ENCODE assay signal across 8 cellular contexts in the genomic region with DNA sequence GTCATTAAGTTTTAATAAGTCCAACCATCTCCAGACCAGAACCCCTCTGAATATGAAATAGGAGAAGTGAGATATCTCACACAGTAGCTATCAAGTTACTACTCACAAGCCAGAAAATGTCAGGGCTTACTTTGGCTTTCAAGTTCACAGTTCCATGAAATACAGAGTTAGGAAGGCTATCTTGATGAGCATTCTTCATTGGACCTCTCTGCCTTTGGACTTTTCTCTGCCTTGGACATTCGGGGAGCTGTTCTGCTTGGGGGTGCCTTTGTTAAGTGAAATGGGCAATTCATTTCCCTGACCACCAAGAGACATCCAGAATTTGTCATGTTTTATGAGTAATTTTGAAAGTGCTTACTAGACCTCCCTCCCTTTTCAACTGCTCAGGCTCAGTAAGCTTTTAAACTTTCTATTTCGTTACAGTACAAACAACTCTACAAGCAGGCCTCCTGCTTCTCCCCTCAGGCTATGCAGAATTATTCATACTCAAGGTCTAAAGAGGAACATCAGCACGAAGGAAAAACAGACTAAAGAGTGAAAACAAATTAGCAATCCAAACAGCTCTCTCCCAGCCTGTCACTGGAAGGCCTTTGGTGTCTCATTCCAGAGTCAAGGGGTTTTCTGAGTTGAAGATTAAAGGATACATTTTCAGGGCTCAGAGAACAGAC.
A peak's percentile ranks its signal among the peaks of the same experiment; 100 is the strongest.
DNase-seq lines count a peak whose midpoint lies in the region; ATAC-seq and TF ChIP-seq lines count a peak whose summit lies in the region.

No MANE protein-coding gene starts in this region.

- H3K9ac ChIP-seq in rectal smooth muscle tissue (ENCODE audit: low read length): no peak overlapping the region

- ATAC-seq in GM19351 (IDR thresholded peaks at IDR 0.05; ENCODE audit: unreplicated experiment): peak; percentile 76
- peak; percentile 76 for ATAC-seq in HG03139 (IDR thresholded peaks at IDR 0.05; ENCODE audit: unreplicated experiment)

- peak overlapping the region; percentile 38 for H3K27ac ChIP-seq in rectal smooth muscle tissue (ENCODE audit: low read depth, low read length)

- TF ChIP-seq CTCF in AG10803 (conservative IDR thresholded peaks at IDR 0.05; ENCODE audit: low read length): no peak
- TF ChIP-seq CTCF in astrocyte of the cerebellum (IDR thresholded peaks at IDR 0.05; ENCODE audit: low read depth, low read length, missing control alignments): no peak

- in situ Hi-C loops in astrocyte of the cerebellum (cut with HindIII; ENCODE audit: low sequenced_read_pairs): loop anchor here (10.0 kb wide), 1 partner anchor 463 kb away; no protein-coding TSS in a partner anchor

- DNase-seq in AG10803 (ENCODE audit: low read depth): peak; percentile 65
- DNase-seq in astrocyte of the cerebellum (ENCODE audit: low read depth): peak; percentile 43
- no peak for DNase-seq in stimulated activated CD4-positive, alpha-beta T cell treated with anti-CD3 and anti-CD28 coated beads, Interleukin-4, amount 100 ng/mL, for 4 hours
- DNase-seq in activated T-cell treated with anti-CD3 and anti-CD28 coated beads for 4 hours: no peak
- no peak for DNase-seq in effector CD8-positive, alpha-beta T cell (lab: John Stamatoyannopoulos, UW)

- no peaks in the 10 kb centered on the region for H3K36me3 ChIP-seq in rectal smooth muscle tissue (ENCODE audit: control insufficient read depth, insufficient read depth, low read length)

- no peak overlapping the region for H3K4me3 ChIP-seq in AG10803 (ENCODE audit: low read length)
- H3K4me3 ChIP-seq in astrocyte of the cerebellum (ENCODE audit: low read depth, low read length): no peak overlapping the region
- no peak overlapping the region for H3K4me3 ChIP-seq in rectal smooth muscle tissue (ENCODE audit: low read length)

- H3K4me1 ChIP-seq in rectal smooth muscle tissue (ENCODE audit: control insufficient read depth, insufficient read depth, low read length): peaks cover 21% of the 10 kb centered on the region

- no peaks in the 10 kb centered on the region for H3K27me3 ChIP-seq in rectal smooth muscle tissue (ENCODE audit: control insufficient read depth, insufficient read depth, low read length)

Comparison
In these comparisons a context has a peak if more than half of its experiments do, and no peak if none do; other contexts are left out.
1. DNase-seq: peak in AG10803 (single experiment) and astrocyte of the cerebellum (single experiment); none in stimulated activated CD4-positive, alpha-beta T cell treated with anti-CD3 and anti-CD28 coated beads, Interleukin-4, amount 100 ng/mL, for 4 hours (0 of 2), activated T-cell treated with anti-CD3 and anti-CD28 coated beads for 4 hours (single experiment) and effector CD8-positive, alpha-beta T cell (single experiment).